ENCODE assay signal across 1 cellular context in genomic region chr6:57174511-57174907, GRCh38.
TF ChIP-seq lines count a peak whose summit lies in the region.

No MANE protein-coding gene starts in this region.

TF ChIP-seq in GM12878, 131 proteins besides CTCF, POLR2A, EP300 and RAD21:
- TF ChIP-seq MTA2 (IDR thresholded peaks at IDR 0.05; ENCODE audit: low read depth): no peak
- peak; percentile 85 for TF ChIP-seq ZBTB40 (IDR thresholded peaks at IDR 0.05; ENCODE audit: borderline replicate concordance)
